ENCODE assay signal across 21 cellular contexts in the genomic region with DNA sequence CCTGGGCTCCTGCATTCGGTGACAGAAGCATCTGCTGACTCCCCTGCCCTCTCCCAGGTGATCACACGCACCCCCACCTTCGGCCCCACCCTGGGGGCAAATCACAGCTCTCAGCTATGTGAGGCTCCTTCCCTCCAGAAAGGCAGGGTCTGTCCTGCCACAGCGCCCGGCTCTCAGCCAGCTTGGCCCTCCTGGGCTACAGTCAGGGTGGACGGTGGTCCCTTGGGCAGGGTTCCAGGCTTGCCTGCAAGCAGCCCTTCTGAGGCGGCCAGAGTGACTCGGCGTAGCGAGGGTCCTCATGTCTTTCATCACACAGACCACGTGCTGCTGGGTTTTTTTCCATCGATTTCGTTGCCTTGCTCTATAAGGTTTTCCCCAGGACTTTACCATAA. TPM values are rescaled to one million over a fixed set of nuclear protein-coding genes. Genes with fewer than 3 reads are reported as not detected.
"Had no signal": no experiment of that assay in that cellular context is flagged by ENCODE, and none has a peak within 500 bp of the region (broad histone marks: within the 10 kb centered on the region; RNA-seq: fewer than 3 reads in every experiment).

No MANE protein-coding gene starts in this region.

- H3K4me1 ChIP-seq: thyroid gland, uterus had no signal

- H3K36me3 Mint-ChIP-seq: naive thymus-derived CD4-positive, alpha-beta T cell; stimulated activated effector memory CD8-positive, alpha-beta T cell treated with anti-CD3 and anti-CD28 coated beads, Interleukin-12 subunit alpha, Interleukin-12 subunit beta, amount 100 ng/mL, for 72 hours; type B pancreatic cell had no signal

- H3K4me3 Mint-ChIP-seq: naive thymus-derived CD4-positive, alpha-beta T cell; nephron progenitor cell; stimulated activated effector memory CD8-positive, alpha-beta T cell treated with anti-CD3 and anti-CD28 coated beads, Interleukin-12 subunit alpha, Interleukin-12 subunit beta, amount 100 ng/mL, for 72 hours; type B pancreatic cell had no signal

- H3K4me1 Mint-ChIP-seq: stimulated activated effector memory CD8-positive, alpha-beta T cell treated with anti-CD3 and anti-CD28 coated beads, Interleukin-12 subunit alpha, Interleukin-12 subunit beta, amount 100 ng/mL, for 72 hours had no signal

- H3K27ac ChIP-seq: dorsolateral prefrontal cortex, heart left ventricle, neutrophil, ovary, suprapubic skin, thyroid gland, uterus had no signal

- H3K27me3 ChIP-seq: neutrophil, ovary, thyroid gland, uterus had no signal

- H3K9me3 Mint-ChIP-seq: naive thymus-derived CD4-positive, alpha-beta T cell; nephron progenitor cell; stimulated activated effector memory CD8-positive, alpha-beta T cell treated with anti-CD3 and anti-CD28 coated beads, Interleukin-12 subunit alpha, Interleukin-12 subunit beta, amount 100 ng/mL, for 72 hours; type B pancreatic cell had no signal

- H3K9me3 ChIP-seq: heart left ventricle, neutrophil, ovary, suprapubic skin, thyroid gland, uterus had no signal

- H3K36me3 ChIP-seq: heart left ventricle, neutrophil, ovary, suprapubic skin, thyroid gland, uterus had no signal

- H3K27ac Mint-ChIP-seq: naive thymus-derived CD4-positive, alpha-beta T cell; nephron progenitor cell; stimulated activated effector memory CD8-positive, alpha-beta T cell treated with anti-CD3 and anti-CD28 coated beads, Interleukin-12 subunit alpha, Interleukin-12 subunit beta, amount 100 ng/mL, for 72 hours; type B pancreatic cell had no signal

- DNase-seq: cortex of kidney; effector CD8-positive, alpha-beta T cell; heart left ventricle; hippocampal formation; kidney glomerular epithelial cell; naive thymus-derived CD4-positive, alpha-beta T cell; nephron progenitor cell; right cardiac atrium; small intestine; stimulated activated CD4-positive, alpha-beta T cell treated with anti-CD3 and anti-CD28 coated beads, Interleukin-2, amount 100 ng/mL, for 48 hours; stimulated activated naive CD8-positive, alpha-beta T cell treated with anti-CD3 and anti-CD28 coated beads, Interleukin-15, Interleukin-2, amounts not matched to agents 100 U/mL and 50 U/mL, for 24 hours; thyroid gland; uterus had no signal

- ATAC-seq: heart left ventricle; naive thymus-derived CD4-positive, alpha-beta T cell; right cardiac atrium; stimulated activated naive CD8-positive, alpha-beta T cell treated with anti-CD3 and anti-CD28 coated beads, Interleukin-15, Interleukin-2, amounts not matched to agents 100 U/mL and 50 U/mL, for 24 hours had no signal

- H3K4me3 ChIP-seq: dorsolateral prefrontal cortex, heart left ventricle, ovary, suprapubic skin, thyroid gland, uterus had no signal

RNA-seq across cellular contexts. Expression of a gene that starts 53.6 kb away (rescaled TPM):
- total RNA-seq: liver; mononuclear cell; naive thymus-derived CD4-positive, alpha-beta T cell had no signal
